ENCODE assay signal across 24 cellular contexts in genomic region chr7:35380739-35381224, GRCh38.
DNase-seq lines count a peak whose midpoint lies in the region; ATAC-seq and TF ChIP-seq lines count a peak whose summit lies in the region.
"Had no signal": no experiment of that assay in that cellular context is flagged by ENCODE, and none has a peak within 500 bp of the region (broad histone marks: within the 10 kb centered on the region; RNA-seq: fewer than 3 reads in every experiment).

No MANE protein-coding gene starts in this region.

- DNase-seq in KG1 (lab: John Stamatoyannopoulos, UW), result peak; percentile 14
- peak; percentile 65 for DNase-seq in SIG-M5 (lab: John Stamatoyannopoulos, UW)
- DNase-seq in upper lobe of right lung, result peak; percentile 69
- no peak for DNase-seq in mucosa of descending colon
- DNase-seq in left cardiac atrium, result no peak
- no peak for DNase-seq in activated CD4-positive, alpha-beta T cell treated with anti-CD3 and anti-CD28 coated beads for 36 hours
- DNase-seq: activated CD8-positive, alpha-beta T cell treated with anti-CD3 and anti-CD28 coated beads for 36 hours; activated gamma-delta T cell treated with Interleukin-2 at 50 U/mL for 16 hours; amniotic stem cell; caudate nucleus; COR-L47; DND-41; erythroblast; NCI-H187; NCI-H345; NCI-H82; posterior cingulate gyrus; stimulated activated CD4-positive, alpha-beta T cell treated with anti-CD3 and anti-CD28 coated beads, Interleukin-1b, Interleukin-23, amount 100 ng/mL, for 48 hours; stimulated activated naive B cell treated with anti-CD40 and anti-IgM and Interleukin-4, amounts not matched to agents 10 μg/mL and 1 μg/mL and 100 μg/mL, for 72 hours had no signal

- no peak overlapping the region for H3K27ac Mint-ChIP-seq in activated CD4-positive, alpha-beta T cell treated with anti-CD3 and anti-CD28 coated beads for 36 hours
- H3K27ac Mint-ChIP-seq: activated CD8-positive, alpha-beta T cell treated with anti-CD3 and anti-CD28 coated beads for 36 hours; nephron; stimulated activated naive B cell treated with anti-CD40 and anti-IgM and Interleukin-4, amounts not matched to agents 10 μg/mL and 1 μg/mL and 100 μg/mL, for 72 hours had no signal

- no peaks in the 10 kb centered on the region for H3K4me1 Mint-ChIP-seq in activated CD4-positive, alpha-beta T cell treated with anti-CD3 and anti-CD28 coated beads for 36 hours

- TF ChIP-seq CTCF in gastroesophageal sphincter (IDR thresholded peaks at IDR 0.05) (no peak), upper lobe of right lung (IDR thresholded peaks at IDR 0.05) (no peak), mucosa of descending colon (IDR thresholded peaks at IDR 0.05) (no peak)

- no peaks in the 10 kb centered on the region for H3K9me3 Mint-ChIP-seq in activated CD4-positive, alpha-beta T cell treated with anti-CD3 and anti-CD28 coated beads for 36 hours (ENCODE audit: low read depth)
- H3K9me3 Mint-ChIP-seq: activated CD8-positive, alpha-beta T cell treated with anti-CD3 and anti-CD28 coated beads for 36 hours; nephron; stimulated activated naive B cell treated with anti-CD40 and anti-IgM and Interleukin-4, amounts not matched to agents 10 μg/mL and 1 μg/mL and 100 μg/mL, for 72 hours had no signal

- H3K4me1 ChIP-seq in gastroesophageal sphincter (peaks cover 0 to 4% (median 0%) of the 10 kb centered on the region in 3 donors), upper lobe of right lung (no peaks in the 10 kb centered on the region), mucosa of descending colon (ENCODE audit: low read depth) (no peaks in the 10 kb centered on the region)
- H3K4me1 ChIP-seq: HAP-1 had no signal

- no peak overlapping the region for H3K4me3 Mint-ChIP-seq in activated CD4-positive, alpha-beta T cell treated with anti-CD3 and anti-CD28 coated beads for 36 hours
- H3K4me3 Mint-ChIP-seq: activated CD8-positive, alpha-beta T cell treated with anti-CD3 and anti-CD28 coated beads for 36 hours; nephron; stimulated activated naive B cell treated with anti-CD40 and anti-IgM and Interleukin-4, amounts not matched to agents 10 μg/mL and 1 μg/mL and 100 μg/mL, for 72 hours had no signal

- no peak for TF ChIP-seq POLR2A in gastroesophageal sphincter (IDR thresholded peaks at IDR 0.05)

- intact Hi-C loops in upper lobe of right lung (cut with DNase I) (no loop called here), mucosa of descending colon (cut with DNase I, micrococcal nuclease) (no loop called here), left cardiac atrium (cut with DNase I) (no loop called here)
- intact Hi-C loops in activated CD4-positive, alpha-beta T cell treated with anti-CD3 and anti-CD28 coated beads for 36 hours (cut with DNase I, micrococcal nuclease), result no loop called here

- ATAC-seq in gastroesophageal sphincter, result peak; percentile 63
- ATAC-seq in upper lobe of right lung, result peak; percentile 82
- ATAC-seq in mucosa of descending colon, result no peak
- ATAC-seq in left cardiac atrium, result no peak
- no peak for ATAC-seq in activated CD4-positive, alpha-beta T cell treated with anti-CD3 and anti-CD28 coated beads for 36 hours
- ATAC-seq: activated CD8-positive, alpha-beta T cell treated with anti-CD3 and anti-CD28 coated beads for 36 hours; SK-N-SH treated with all-trans-retinoic acid at 6 μM for 48 hours; stimulated activated naive B cell treated with anti-CD40 and anti-IgM and Interleukin-4, amounts not matched to agents 10 μg/mL and 1 μg/mL and 100 μg/mL, for 72 hours had no signal

- H3K27me3 ChIP-seq in gastroesophageal sphincter (no peaks in the 10 kb centered on the region), upper lobe of right lung (no peaks in the 10 kb centered on the region)

- H3K27me3 Mint-ChIP-seq in activated CD4-positive, alpha-beta T cell treated with anti-CD3 and anti-CD28 coated beads for 36 hours, result peaks cover 10% of the 10 kb centered on the region

- CTCF ChIA-PET in activated CD4-positive, alpha-beta T cell treated with anti-CD3 and anti-CD28 coated beads for 36 hours (lab: Charles Lee), result interaction anchor here (0.7 kb wide), 1 partner anchor 17 kb away, joined by 3 read pairs; no protein-coding TSS in a partner anchor

- H3K9me3 ChIP-seq in gastroesophageal sphincter (no peaks in the 10 kb centered on the region), upper lobe of right lung (no peaks in the 10 kb centered on the region), mucosa of descending colon (no peaks in the 10 kb centered on the region)
- H3K9me3 ChIP-seq: HAP-1, thoracic aorta had no signal

- WGBS in gastroesophageal sphincter (ENCODE audit: low coverage in 1 of 2), 2 donors, result 80 to 82% methylated on average over 1 to 4 of the region's 6 CpGs

- TF ChIP-seq EP300 in gastroesophageal sphincter (IDR thresholded peaks at IDR 0.05), result no peak

- POLR2A ChIA-PET in activated CD4-positive, alpha-beta T cell treated with anti-CD3 and anti-CD28 coated beads for 36 hours (lab: Charles Lee), result no interaction called here

- H3K4me3 ChIP-seq in gastroesophageal sphincter (no peak overlapping the region), upper lobe of right lung (no peak overlapping the region), mucosa of descending colon (no peak overlapping the region)
- H3K4me3 ChIP-seq: HAP-1, thoracic aorta had no signal

- H3K27ac ChIP-seq in gastroesophageal sphincter, result no peak overlapping the region
- H3K27ac ChIP-seq in upper lobe of right lung, result no peak overlapping the region
- H3K27ac ChIP-seq: thoracic aorta had no signal

- H3K36me3 Mint-ChIP-seq in activated CD4-positive, alpha-beta T cell treated with anti-CD3 and anti-CD28 coated beads for 36 hours (ENCODE audit: low read depth), result no peaks in the 10 kb centered on the region
- H3K36me3 Mint-ChIP-seq: stimulated activated naive B cell treated with anti-CD40 and anti-IgM and Interleukin-4, amounts not matched to agents 10 μg/mL and 1 μg/mL and 100 μg/mL, for 72 hours had no signal

- H3K36me3 ChIP-seq in gastroesophageal sphincter, result no peaks in the 10 kb centered on the region
- no peaks in the 10 kb centered on the region for H3K36me3 ChIP-seq in upper lobe of right lung
- no peaks in the 10 kb centered on the region for H3K36me3 ChIP-seq in mucosa of descending colon (ENCODE audit: low read depth)
- H3K36me3 ChIP-seq: HAP-1, thoracic aorta had no signal

Comparison
In these comparisons a context has a peak if more than half of its experiments do, and no peak if none do; other contexts are left out.
1. DNase-seq: peak in KG1 (single experiment), SIG-M5 (single experiment) and upper lobe of right lung (single experiment); none in mucosa of descending colon (0 of 3), left cardiac atrium (single experiment) and activated CD4-positive, alpha-beta T cell treated with anti-CD3 and anti-CD28 coated beads for 36 hours (single experiment).
2. ATAC-seq: peak in gastroesophageal sphincter (single experiment) and upper lobe of right lung (single experiment); none in mucosa of descending colon (single experiment), left cardiac atrium (0 of 2) and activated CD4-positive, alpha-beta T cell treated with anti-CD3 and anti-CD28 coated beads for 36 hours (single experiment).